Comparison of ENCODE assay signal across 24 cellular contexts in genomic region chr6:127385668-127386385, GRCh38.
"Had no signal": no experiment of that assay in that cellular context is flagged by ENCODE, and none has a peak within 500 bp of the region (broad histone marks: within the 10 kb centered on the region; RNA-seq: fewer than 3 reads in every experiment).

No MANE protein-coding gene starts in this region.

- H3K27me3 ChIP-seq: ascending aorta, brain microvascular endothelial cell, heart right ventricle, neutrophil, tibial nerve had no signal

- H3K4me1 Mint-ChIP-seq: activated B cell treated with CpG ODN at 0.5 μM for 24 hours; activated naive CD8-positive, alpha-beta T cell treated with anti-CD3 and anti-CD28 coated beads for 36 hours; T-helper 17 cell had no signal

- H3K36me3 Mint-ChIP-seq: activated naive CD8-positive, alpha-beta T cell treated with anti-CD3 and anti-CD28 coated beads for 36 hours had no signal

- H3K9me3 ChIP-seq: ascending aorta, heart right ventricle, lower lobe of right lung, neutrophil, tibial nerve had no signal

- H3K36me3 ChIP-seq: ascending aorta, brain microvascular endothelial cell, heart right ventricle, lower lobe of right lung, neutrophil, tibial nerve had no signal

- H3K27ac ChIP-seq: ascending aorta, brain microvascular endothelial cell, heart right ventricle, lower lobe of right lung, neutrophil, tibial nerve had no signal

- DNase-seq: activated B cell treated with CpG ODN at 0.5 μM for 24 hours; activated CD4-positive, alpha-beta T cell treated with anti-CD3 and anti-CD28 coated beads, Interleukin-2, amount 50 U/mL, for 1 hour; activated CD8-positive, alpha-beta T cell treated with anti-CD3 and anti-CD28 coated beads, Interleukin-2, amount 10 ng/mL, durations not matched to agents 7 days and 5 days; activated effector memory CD4-positive, alpha-beta T cell treated with anti-CD3 and anti-CD28 coated beads, Interleukin-2, amount 50 U/mL, for 16 hours; activated naive CD4-positive, alpha-beta T cell treated with anti-CD3 and anti-CD28 coated beads for 36 hours; activated naive CD8-positive, alpha-beta T cell treated with anti-CD3 and anti-CD28 coated beads for 36 hours; activated T-cell treated with anti-CD3 and anti-CD28 coated beads for 4 hours; brain microvascular endothelial cell; cortex of kidney; effector memory CD8-positive, alpha-beta T cell; foreskin melanocyte; heart right ventricle; lower lobe of right lung; mesenchymal stem cell; nephron progenitor cell; retina; stimulated activated CD4-positive, alpha-beta T cell treated with anti-CD3 and anti-CD28 coated beads, Interleukin-2, amount 100 ng/mL, for 48 hours; stimulated activated naive CD4-positive, alpha-beta T cell treated with Interleukin-2 at 50 U/mL for 16 hours; T-helper 17 cell; T1000 had no signal

- H3K9me3 Mint-ChIP-seq: activated B cell treated with CpG ODN at 0.5 μM for 24 hours; activated naive CD4-positive, alpha-beta T cell treated with anti-CD3 and anti-CD28 coated beads for 36 hours; activated naive CD8-positive, alpha-beta T cell treated with anti-CD3 and anti-CD28 coated beads for 36 hours; effector memory CD8-positive, alpha-beta T cell; nephron progenitor cell had no signal

- H3K27ac Mint-ChIP-seq: activated B cell treated with CpG ODN at 0.5 μM for 24 hours; activated CD8-positive, alpha-beta T cell treated with anti-CD3 and anti-CD28 coated beads, Interleukin-2, amount 10 ng/mL, durations not matched to agents 7 days and 5 days; activated naive CD4-positive, alpha-beta T cell treated with anti-CD3 and anti-CD28 coated beads for 36 hours; activated naive CD8-positive, alpha-beta T cell treated with anti-CD3 and anti-CD28 coated beads for 36 hours; effector memory CD8-positive, alpha-beta T cell; nephron progenitor cell; progenitor cell of endocrine pancreas; T-helper 17 cell had no signal

- H3K4me3 ChIP-seq: ascending aorta, heart right ventricle, lower lobe of right lung, tibial nerve had no signal

- H3K27me3 Mint-ChIP-seq: activated B cell treated with CpG ODN at 0.5 μM for 24 hours; activated naive CD8-positive, alpha-beta T cell treated with anti-CD3 and anti-CD28 coated beads for 36 hours; effector memory CD8-positive, alpha-beta T cell; progenitor cell of endocrine pancreas had no signal

- H3K4me3 Mint-ChIP-seq: activated B cell treated with CpG ODN at 0.5 μM for 24 hours; activated CD8-positive, alpha-beta T cell treated with anti-CD3 and anti-CD28 coated beads, Interleukin-2, amount 10 ng/mL, durations not matched to agents 7 days and 5 days; activated naive CD4-positive, alpha-beta T cell treated with anti-CD3 and anti-CD28 coated beads for 36 hours; activated naive CD8-positive, alpha-beta T cell treated with anti-CD3 and anti-CD28 coated beads for 36 hours; effector memory CD8-positive, alpha-beta T cell; nephron progenitor cell; T-helper 17 cell had no signal

- H3K4me1 ChIP-seq: ascending aorta, lower lobe of right lung had no signal
